Comparison of ENCODE assay signal across 8 cellular contexts in genomic region chr20:35561268-35561667, GRCh38. TPM values are rescaled to one million over a fixed set of nuclear protein-coding genes. Genes with fewer than 3 reads are reported as not detected.
DNase-seq lines count a peak whose midpoint lies in the region; ATAC-seq and TF ChIP-seq lines count a peak whose summit lies in the region.

No MANE protein-coding gene starts in this region.

- intact Hi-C loops in activated CD8-positive, alpha-beta T cell treated with anti-CD3 and anti-CD28 coated beads for 36 hours (cut with micrococcal nuclease) = no loop called here

- DNase-seq in A172 (ENCODE audit: low spot score) = peak; percentile 61
- DNase-seq in EL = peak; percentile 68
- DNase-seq in NCI-H2029 treated with DMSO at 0.1 percent for 48 hours (lab: John Stamatoyannopoulos, UW) = peak; percentile 27
- peak; percentile 26 for DNase-seq in activated CD8-positive, alpha-beta T cell treated with anti-CD3 and anti-CD28 coated beads for 36 hours
- peak; percentile 48 for DNase-seq in kidney glomerular epithelial cell (lab: John Stamatoyannopoulos, UW)
- no peak for DNase-seq in mesenteric fat pad (ENCODE audit: low spot score)
- no peak for DNase-seq in NOMO-1 (lab: John Stamatoyannopoulos, UW; ENCODE audit: unreplicated experiment in 2 of 2)

- no peaks in the 10 kb centered on the region for H3K27me3 Mint-ChIP-seq in activated CD8-positive, alpha-beta T cell treated with anti-CD3 and anti-CD28 coated beads for 36 hours

- no peak overlapping the region for H3K27ac Mint-ChIP-seq in activated CD8-positive, alpha-beta T cell treated with anti-CD3 and anti-CD28 coated beads for 36 hours

- peaks cover 2% of the 10 kb centered on the region for H3K36me3 Mint-ChIP-seq in activated CD8-positive, alpha-beta T cell treated with anti-CD3 and anti-CD28 coated beads for 36 hours (ENCODE audit: low read depth)

- ATAC-seq in activated CD8-positive, alpha-beta T cell treated with anti-CD3 and anti-CD28 coated beads for 36 hours = peak; percentile 49
- no peak for ATAC-seq in HG03045 (IDR thresholded peaks at IDR 0.05; ENCODE audit: unreplicated experiment)

- POLR2A ChIA-PET in activated CD8-positive, alpha-beta T cell treated with anti-CD3 and anti-CD28 coated beads for 36 hours (lab: Charles Lee) = no interaction called here

- no peak overlapping the region for H3K4me3 Mint-ChIP-seq in activated CD8-positive, alpha-beta T cell treated with anti-CD3 and anti-CD28 coated beads for 36 hours

- H3K4me1 Mint-ChIP-seq in activated CD8-positive, alpha-beta T cell treated with anti-CD3 and anti-CD28 coated beads for 36 hours (ENCODE audit: low read depth) = no peaks in the 10 kb centered on the region

- H3K9me3 Mint-ChIP-seq in activated CD8-positive, alpha-beta T cell treated with anti-CD3 and anti-CD28 coated beads for 36 hours = no peaks in the 10 kb centered on the region

- CTCF ChIA-PET in activated CD8-positive, alpha-beta T cell treated with anti-CD3 and anti-CD28 coated beads for 36 hours (lab: Charles Lee) = no interaction called here

- no peak for TF ChIP-seq CTCF in activated CD8-positive, alpha-beta T cell treated with anti-CD3 and anti-CD28 coated beads for 36 hours (IDR thresholded peaks at IDR 0.05)

RNA-seq across cellular contexts. Expression of gene ERGIC3, which starts 19.4 kb away (rescaled TPM):
- total RNA-seq in A172 (2014; rRNA removed; shearing (Covaris generic)) = 258 TPM in 2 replicates
- 10 to 100 TPM; 94.3 to 98.0 TPM for total RNA-seq in activated CD8-positive, alpha-beta T cell treated with anti-CD3 and anti-CD28 coated beads for 36 hours
- total RNA-seq in mesenteric fat pad = 138 TPM

RNA-seq across cellular contexts. Expression of gene C20orf173, which starts 31.8 kb away (rescaled TPM):
- not detected in 2 replicates for total RNA-seq in A172 (2014; rRNA removed; shearing (Covaris generic))
- total RNA-seq in activated CD8-positive, alpha-beta T cell treated with anti-CD3 and anti-CD28 coated beads for 36 hours = not detected
- total RNA-seq in mesenteric fat pad = not detected

RNA-seq across cellular contexts. Expression of gene SPAG4, which starts 54.4 kb away (rescaled TPM):
- 1.5 and 7.1 TPM in 2 replicates for total RNA-seq in A172 (2014; rRNA removed; shearing (Covaris generic))
- total RNA-seq in activated CD8-positive, alpha-beta T cell treated with anti-CD3 and anti-CD28 coated beads for 36 hours = 10 to 100 TPM; 11.5 to 11.8 TPM
- 2.2 TPM for total RNA-seq in mesenteric fat pad

Comparison
In these comparisons a context has a peak if more than half of its experiments do, and no peak if none do; other contexts are left out.
1. DNase-seq: peak in A172 (single experiment), EL (single experiment), NCI-H2029 treated with DMSO at 0.1 percent for 48 hours (single experiment), activated CD8-positive, alpha-beta T cell treated with anti-CD3 and anti-CD28 coated beads for 36 hours (single experiment) and kidney glomerular epithelial cell (single experiment); none in mesenteric fat pad (single experiment) and NOMO-1 (0 of 2).